Comparison of ENCODE assay signal across 21 cellular contexts in genomic region chr2:16890081-16890480, GRCh38.
DNase-seq lines count a peak whose midpoint lies in the region; ATAC-seq and TF ChIP-seq lines count a peak whose summit lies in the region.
"Had no signal": no experiment of that assay in that cellular context is flagged by ENCODE, and none has a peak within 500 bp of the region (broad histone marks: within the 10 kb centered on the region; RNA-seq: fewer than 3 reads in every experiment).

No MANE protein-coding gene starts in this region.

- no peak overlapping the region for H3K27ac ChIP-seq in CD8-positive, alpha-beta memory T cell (ENCODE audit: low read depth, low read length)
- H3K27ac ChIP-seq: adrenal gland, C4-2B had no signal

- peaks cover 0 to 5% (median 4%) of the 10 kb centered on the region in 5 donors for H3K9me3 Mint-ChIP-seq in CD8-positive, alpha-beta memory T cell
- H3K9me3 Mint-ChIP-seq: stimulated activated effector memory CD8-positive, alpha-beta T cell treated with anti-CD3 and anti-CD28 coated beads, Interleukin-12 subunit alpha, Interleukin-12 subunit beta, amount 100 ng/mL, for 72 hours had no signal

- no peaks in the 10 kb centered on the region for H3K27me3 ChIP-seq in CD8-positive, alpha-beta memory T cell (ENCODE audit: insufficient read depth, low read length, poor library complexity, severe bottlenecking)
- H3K27me3 ChIP-seq: adrenal gland had no signal

- H3K4me3 Mint-ChIP-seq in CD8-positive, alpha-beta memory T cell, result no peak overlapping the region
- H3K4me3 Mint-ChIP-seq: activated T-cell treated with anti-CD3 and anti-CD28 coated beads, Interleukin-2, amount 50 U/mL, for 24 hours; stimulated activated effector memory CD8-positive, alpha-beta T cell treated with anti-CD3 and anti-CD28 coated beads, Interleukin-12 subunit alpha, Interleukin-12 subunit beta, amount 100 ng/mL, for 72 hours had no signal

- no peaks in the 10 kb centered on the region for H3K4me1 Mint-ChIP-seq in CD8-positive, alpha-beta memory T cell
- H3K4me1 Mint-ChIP-seq: stimulated activated effector memory CD8-positive, alpha-beta T cell treated with anti-CD3 and anti-CD28 coated beads, Interleukin-12 subunit alpha, Interleukin-12 subunit beta, amount 100 ng/mL, for 72 hours had no signal

- no peaks in the 10 kb centered on the region for H3K4me1 ChIP-seq in CD8-positive, alpha-beta memory T cell (ENCODE audit: insufficient read depth, low read length)
- H3K4me1 ChIP-seq: adrenal gland had no signal

- H3K9me3 ChIP-seq in CD8-positive, alpha-beta memory T cell (ENCODE audit: low read length), result no peaks in the 10 kb centered on the region
- H3K9me3 ChIP-seq: adrenal gland had no signal

- H3K36me3 Mint-ChIP-seq in CD8-positive, alpha-beta memory T cell, result no peaks in the 10 kb centered on the region

- DNase-seq in D341Med (ENCODE audit: low spot score) (peak; percentile 33), LHCN-M2 (ENCODE audit: low read depth) (peak; percentile 30), choroid plexus epithelial cell (ENCODE audit: low read depth) (peak; percentile 10), left lobe of liver (ENCODE audit: low spot score) (no peak), middle frontal gyrus (ENCODE audit: extremely low spot score, low spot score) (no peak), OCI-M1 (lab: John Stamatoyannopoulos, UW) (no peak)
- DNase-seq in CD8-positive, alpha-beta memory T cell, result no peak
- DNase-seq: activated CD4-positive, alpha-beta T cell treated with anti-CD3 and anti-CD28 coated beads for 1 hour; activated CD8-positive, alpha-beta memory T cell treated with anti-CD3 and anti-CD28 coated beads for 24 hours; activated naive CD4-positive, alpha-beta T cell; activated T-cell treated with anti-CD3 and anti-CD28 coated beads, Interleukin-2, amount 50 U/mL, for 24 hours; adrenal gland; cortex of kidney; DMS 273 treated with DMSO at 0.1 percent for 48 hours; KBM-7; NCI-H1105; NCI-H2107; NCI-H510A treated with DMSO at 0.1 percent for 48 hours had no signal

- H3K4me3 ChIP-seq in choroid plexus epithelial cell (ENCODE audit: low read depth, low read length), result no peak overlapping the region
- no peak overlapping the region for H3K4me3 ChIP-seq in CD8-positive, alpha-beta memory T cell (ENCODE audit: low read length)
- H3K4me3 ChIP-seq: adrenal gland had no signal

- H3K36me3 ChIP-seq in CD8-positive, alpha-beta memory T cell (ENCODE audit: insufficient read depth, low read length), result no peaks in the 10 kb centered on the region
- H3K36me3 ChIP-seq: adrenal gland had no signal

- CTCF ChIA-PET in CD8-positive, alpha-beta memory T cell (lab: Charles Lee), result no interaction called here

- H3K27ac Mint-ChIP-seq in CD8-positive, alpha-beta memory T cell, result no peak overlapping the region
- H3K27ac Mint-ChIP-seq: activated T-cell treated with anti-CD3 and anti-CD28 coated beads, Interleukin-2, amount 50 U/mL, for 24 hours; progenitor cell of endocrine pancreas; stimulated activated effector memory CD8-positive, alpha-beta T cell treated with anti-CD3 and anti-CD28 coated beads, Interleukin-12 subunit alpha, Interleukin-12 subunit beta, amount 100 ng/mL, for 72 hours had no signal

- ATAC-seq in left lobe of liver, result peak; percentile 36
- ATAC-seq: stimulated activated effector memory CD8-positive, alpha-beta T cell treated with anti-CD3 and anti-CD28 coated beads, Interleukin-12 subunit alpha, Interleukin-12 subunit beta, amount 100 ng/mL, for 72 hours had no signal

- no peaks in the 10 kb centered on the region for H3K27me3 Mint-ChIP-seq in CD8-positive, alpha-beta memory T cell
- H3K27me3 Mint-ChIP-seq: activated T-cell treated with anti-CD3 and anti-CD28 coated beads, Interleukin-2, amount 50 U/mL, for 24 hours; progenitor cell of endocrine pancreas had no signal

- TF ChIP-seq CTCF in choroid plexus epithelial cell (conservative IDR thresholded peaks at IDR 0.05; ENCODE audit: low read depth, low read length), result no peak

- POLR2A ChIA-PET in CD8-positive, alpha-beta memory T cell (lab: Charles Lee), result no interaction called here

Comparison
In these comparisons a context has a peak if more than half of its experiments do, and no peak if none do; other contexts are left out.
1. DNase-seq: peak in D341Med (single experiment), LHCN-M2 (single experiment) and choroid plexus epithelial cell (single experiment); none in left lobe of liver (single experiment), middle frontal gyrus (single experiment), OCI-M1 (single experiment) and CD8-positive, alpha-beta memory T cell (0 of 5).